ENCODE assay signal across 9 cellular contexts in the genomic region with DNA sequence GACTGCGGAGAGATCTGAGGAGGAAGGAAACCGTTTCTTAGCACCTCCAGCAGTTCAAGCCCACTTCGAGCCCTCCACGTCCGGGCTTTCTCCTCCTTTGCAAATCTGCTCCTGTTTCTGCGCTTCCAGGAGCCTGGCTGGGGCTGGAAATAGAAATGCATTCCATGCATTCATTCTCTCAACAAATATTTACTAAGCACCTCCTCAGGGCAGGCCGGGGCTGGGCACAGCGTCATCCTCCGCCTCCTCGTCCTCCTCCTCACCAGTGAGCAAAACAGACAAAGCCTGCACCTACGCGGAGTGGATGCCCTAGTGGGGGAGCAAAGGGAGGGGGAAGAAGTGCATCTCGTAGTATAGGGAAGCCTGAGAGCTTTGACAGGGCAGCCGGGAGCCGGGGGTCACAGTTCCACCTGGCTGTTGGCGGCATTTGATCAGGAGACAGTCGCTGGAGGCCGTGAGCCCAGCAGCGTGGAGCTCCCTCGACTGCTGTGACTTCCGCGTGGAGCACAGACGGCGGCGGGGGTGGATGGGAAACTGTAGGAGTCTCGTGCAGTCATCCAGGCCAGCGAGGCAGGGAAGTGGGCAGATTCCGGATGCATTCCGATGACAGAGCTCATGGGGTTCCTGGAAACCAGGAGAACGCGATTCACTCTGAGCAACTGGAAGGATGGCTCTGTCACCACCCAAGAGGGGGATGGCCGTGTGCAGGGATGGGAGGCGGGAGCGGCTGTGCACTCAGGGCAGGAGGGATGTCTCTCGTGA.
DNase-seq lines count a peak whose midpoint lies in the region; ATAC-seq and TF ChIP-seq lines count a peak whose summit lies in the region.
"Had no signal": no experiment of that assay in that cellular context is flagged by ENCODE, and none has a peak within 500 bp of the region (broad histone marks: within the 10 kb centered on the region; RNA-seq: fewer than 3 reads in every experiment).

No MANE protein-coding gene starts in this region.

- intact Hi-C loops in Panc1 (cut with micrococcal nuclease; ENCODE audit: unreplicated experiment) (no loop called here), prostate gland (cut with DNase I) (no loop called here)

- peak; percentile 89 for ATAC-seq in Panc1
- ATAC-seq in foreskin keratinocyte, result peak; percentile 83
- ATAC-seq in GM18520 (IDR thresholded peaks at IDR 0.05; ENCODE audit: unreplicated experiment), result no peak

- H3K36me3 ChIP-seq in Panc1 (ENCODE audit: control insufficient read depth, insufficient read depth, low read length), result no peaks in the 10 kb centered on the region
- H3K36me3 ChIP-seq in prostate gland, result no peaks in the 10 kb centered on the region
- H3K36me3 ChIP-seq in BE2C, result no peaks in the 10 kb centered on the region
- H3K36me3 ChIP-seq: gastrocnemius medialis had no signal

- DNase-seq in EL (peak; percentile 97), Panc1 (ENCODE audit: low read depth, low spot score) (no peak), foreskin keratinocyte (peak; percentile 85 to 90), prostate gland (ENCODE audit: low spot score) (peak; percentile 90), BE2C (no peak), superior temporal gyrus (ENCODE audit: extremely low spot score) (no peak), germinal center (ENCODE audit: low spot score) (no peak)
- DNase-seq: gastrocnemius medialis had no signal

- 20% methylated on average over 35 of the region's 35 CpGs for WGBS in prostate gland

- H3K9me3 ChIP-seq in Panc1 (ENCODE audit: control insufficient read depth, insufficient read depth, low read depth, low read length) (no peaks in the 10 kb centered on the region), prostate gland (no peaks in the 10 kb centered on the region), BE2C (no peaks in the 10 kb centered on the region)
- H3K9me3 ChIP-seq: gastrocnemius medialis had no signal

- TF ChIP-seq POLR2A in prostate gland (IDR thresholded peaks at IDR 0.05), result peak; percentile 50

- POLR2A ChIA-PET in Panc1 (lab: Charles Lee), result interaction anchor here (0.6 kb wide), 1 partner anchor 354 kb away, joined by 7 read pairs; no protein-coding TSS in a partner anchor

- in situ Hi-C loops in Panc1 (cut with HindIII; ENCODE audit: low pct_unique_long_range_greater_than_20kb, low sequenced_read_pairs), result no loop called here

- H3K27ac ChIP-seq in Panc1 (ENCODE audit: low read length) (peak overlapping the region; percentile 76), foreskin keratinocyte (peak overlapping the region; percentile 52), prostate gland (peak overlapping the region; percentile 81 to 87)
- H3K27ac ChIP-seq: gastrocnemius medialis had no signal

- no TSS peak for BruUV-seq in Panc1 (replicated peaks; lab: Mats Ljungman, UMichigan)

- CTCF ChIA-PET in Panc1 (lab: Charles Lee), result interaction anchor here (0.6 kb wide), 1 partner anchor 307 kb away, joined by 4 read pairs; no protein-coding TSS in a partner anchor

- peaks cover 18% of the 10 kb centered on the region for H3K4me1 ChIP-seq in Panc1 (ENCODE audit: control insufficient read depth, insufficient read depth, low read length)
- peaks cover 10% of the 10 kb centered on the region for H3K4me1 ChIP-seq in foreskin keratinocyte
- peaks cover 10% of the 10 kb centered on the region for H3K4me1 ChIP-seq in prostate gland (replicated peaks)
- H3K4me1 ChIP-seq in BE2C, result peaks cover 8% of the 10 kb centered on the region

- no peak for TF ChIP-seq CTCF in Panc1 (IDR thresholded peaks at IDR 0.05)
- TF ChIP-seq CTCF in foreskin keratinocyte (conservative IDR thresholded peaks at IDR 0.05), result no peak
- peak in 1 of 4 experiments; percentile 29 for TF ChIP-seq CTCF in prostate gland (IDR thresholded peaks at IDR 0.05)
- TF ChIP-seq CTCF in BE2C (IDR thresholded peaks at IDR 0.05; ENCODE audit: low read depth, low read length), result no peak

- H3K4me3 ChIP-seq in Panc1 (ENCODE audit: low read depth in 2 of 2, low read length in 2 of 2), result peak overlapping the region in 1 of 2 experiments; percentile 26; a peak in 2 of 4 replicates
- H3K4me3 ChIP-seq in prostate gland, result peak overlapping the region; percentile 5 to 17
- no peak overlapping the region for H3K4me3 ChIP-seq in BE2C (ENCODE audit: low read depth, low read length)
- H3K4me3 ChIP-seq: gastrocnemius medialis had no signal

- H3K27me3 ChIP-seq in Panc1 (ENCODE audit: control insufficient read depth, insufficient read depth, low read length), result no peaks in the 10 kb centered on the region
- H3K27me3 ChIP-seq in foreskin keratinocyte, result no peaks in the 10 kb centered on the region
- H3K27me3 ChIP-seq in prostate gland (replicated peaks; ENCODE audit: insufficient read depth), result no peaks in the 10 kb centered on the region
- no peaks in the 10 kb centered on the region for H3K27me3 ChIP-seq in BE2C

Comparison
In these comparisons a context has a peak if more than half of its experiments do, and no peak if none do; other contexts are left out.
1. DNase-seq: peak in EL (single experiment), foreskin keratinocyte (2 of 2) and prostate gland (single experiment); none in Panc1 (single experiment), BE2C (single experiment), superior temporal gyrus (single experiment) and germinal center (single experiment).
2. Peak in every context shown above with its lines, with median percentiles within 50 percentile points of each other: H3K27ac ChIP-seq.